In the genomic region with DNA sequence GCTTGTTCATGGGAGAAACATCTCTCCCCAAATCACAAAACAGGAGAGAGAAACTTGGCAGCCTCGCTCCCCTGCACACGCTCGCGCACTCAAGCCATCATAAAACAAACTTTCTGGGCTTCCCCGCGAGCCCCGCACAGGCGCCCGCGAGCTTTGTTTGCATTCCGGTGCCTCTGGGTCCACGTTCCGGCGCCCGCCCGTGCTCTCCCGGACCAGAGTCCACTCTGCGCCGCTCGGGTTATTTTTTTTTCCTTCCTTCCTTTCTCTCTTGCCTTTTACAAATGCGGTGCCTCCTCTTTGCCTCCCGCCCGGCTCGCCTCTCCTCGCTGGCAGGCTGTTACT, we compare ENCODE assay signal across 8 cellular contexts.
DNase-seq lines count a peak whose midpoint lies in the region; ATAC-seq and TF ChIP-seq lines count a peak whose summit lies in the region.

No MANE protein-coding gene starts in this region.

- TF ChIP-seq CTCF in AG04449 (IDR thresholded peaks at IDR 0.05; ENCODE audit: insufficient read depth, low read length, missing control alignments) = no peak

- POLR2A ChIA-PET in AG04449 (lab: Yijun Ruan, JAX) = interaction anchor here (0.7 kb wide), 1 partner anchor 74 kb away, joined by 3 read pairs; no protein-coding TSS in a partner anchor

- no peak for DNase-seq in AG04449 (ENCODE audit: low read depth, low spot score)
- DNase-seq in stimulated activated CD4-positive, alpha-beta T cell treated with anti-CD3 and anti-CD28 coated beads, Interleukin-2, amount 100 ng/mL, for 24 hours = no peak
- DNase-seq in DMS153 treated with DMSO at 0.1 percent for 48 hours (lab: John Stamatoyannopoulos, UW; ENCODE audit: unreplicated experiment) = no peak
- no peak for DNase-seq in LoVo (ENCODE audit: low spot score)

- H3K27ac ChIP-seq in HUES6 (ENCODE audit: low read depth, low read length) (peak overlapping the region; percentile 75; the same call in 1 of the 2 replicates), cingulate gyrus (ENCODE audit: low read depth, low read length) (peak overlapping the region; percentile 81)

- ATAC-seq in GM19463 (IDR thresholded peaks at IDR 0.05; ENCODE audit: unreplicated experiment) = peak; percentile 29

- H3K27me3 ChIP-seq in HUES6 (ENCODE audit: control insufficient read depth, insufficient read depth, low read length) (no peaks in the 10 kb centered on the region), mucosa of stomach (ENCODE audit: control insufficient read depth, insufficient read depth, low read length) (no peaks in the 10 kb centered on the region)

- H3K4me1 ChIP-seq in HUES6 (ENCODE audit: control insufficient read depth, insufficient read depth, low read length) (peaks cover 24% of the 10 kb centered on the region), mucosa of stomach (ENCODE audit: control insufficient read depth, insufficient read depth, low read length) (peaks cover 11% of the 10 kb centered on the region)

- H3K9ac ChIP-seq in HUES6 (ENCODE audit: low read length) = peak overlapping the region; percentile 85
- H3K9ac ChIP-seq in mucosa of stomach (ENCODE audit: low read length) = peak overlapping the region; percentile 92

- H3K4me3 ChIP-seq in AG04449 (ENCODE audit: low read depth, low read length) (peak overlapping the region; percentile 98), HUES6 (ENCODE audit: low read depth, low read length) (peak overlapping the region; percentile 92), mucosa of stomach (ENCODE audit: low read length) (peak overlapping the region; percentile 94)

- H3K36me3 ChIP-seq in HUES6 (ENCODE audit: control insufficient read depth, insufficient read depth, low read length) = no peaks in the 10 kb centered on the region
- no peaks in the 10 kb centered on the region for H3K36me3 ChIP-seq in mucosa of stomach (ENCODE audit: control insufficient read depth, insufficient read depth, low read length)

- CTCF ChIA-PET in AG04449 (lab: Yijun Ruan, JAX) = interaction anchor here (1.0 to 3.0 kb wide), 6 partner anchors 10 to 158 kb away, joined by 3 to 15 read pairs (median 3); no protein-coding TSS in a partner anchor

- H3K9me3 ChIP-seq in HUES6 (ENCODE audit: control insufficient read depth, insufficient read depth, low read depth, low read length) = no peaks in the 10 kb centered on the region
- H3K9me3 ChIP-seq in mucosa of stomach (ENCODE audit: control insufficient read depth, low read length) = no peaks in the 10 kb centered on the region
